In the genomic region with DNA sequence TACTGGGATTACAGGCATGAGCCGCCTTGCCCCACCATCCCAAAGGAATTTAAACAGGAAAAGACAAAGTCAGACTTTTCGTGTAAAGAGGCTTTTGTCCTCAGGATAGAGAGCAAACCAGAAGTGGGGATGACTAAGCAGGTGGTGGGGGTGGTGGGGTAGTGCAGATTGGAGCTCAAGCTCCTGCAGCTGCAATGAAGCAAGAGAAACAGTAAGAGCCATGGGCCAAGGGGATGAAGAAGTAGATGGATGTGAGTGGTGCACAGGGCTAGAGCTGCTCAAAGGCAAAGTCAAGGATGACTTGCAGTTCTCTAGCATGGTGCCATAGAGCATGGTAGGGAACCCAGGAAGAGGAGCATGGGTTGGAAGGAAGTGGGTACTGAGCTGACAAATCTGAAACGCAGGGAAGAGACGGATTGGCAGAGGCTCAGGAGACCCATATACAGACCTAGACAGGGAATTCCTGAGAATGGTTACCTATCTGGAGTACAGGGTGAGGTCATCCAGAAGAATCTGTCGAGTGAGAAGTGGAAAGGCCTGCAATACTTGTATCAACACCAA, we compare ENCODE assay signal across 1 cellular context.
A peak's percentile ranks its signal among the peaks of the same experiment; 100 is the strongest.
TF ChIP-seq lines count a peak whose summit lies in the region.

No MANE protein-coding gene starts in this region.

TF ChIP-seq in HepG2, 621 proteins besides CTCF, POLR2A, EP300 and RAD21:
- TF ChIP-seq, protein P1, sequence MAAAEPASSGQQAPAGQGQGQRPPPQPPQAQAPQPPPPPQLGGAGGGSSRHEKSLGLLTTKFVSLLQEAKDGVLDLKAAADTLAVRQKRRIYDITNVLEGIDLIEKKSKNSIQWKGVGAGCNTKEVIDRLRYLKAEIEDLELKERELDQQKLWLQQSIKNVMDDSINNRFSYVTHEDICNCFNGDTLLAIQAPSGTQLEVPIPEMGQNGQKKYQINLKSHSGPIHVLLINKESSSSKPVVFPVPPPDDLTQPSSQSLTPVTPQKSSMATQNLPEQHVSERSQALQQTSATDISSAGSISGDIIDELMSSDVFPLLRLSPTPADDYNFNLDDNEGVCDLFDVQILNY (CRISPR knock-in tag; conservative IDR thresholded peaks at IDR 0.05), result no peak
- TF ChIP-seq FOSL2 (CRISPR knock-in tag; IDR thresholded peaks at IDR 0.05) (peak; percentile 56; the same call in 1 of the 2 replicates), CEBPG (CRISPR knock-in tag; IDR thresholded peaks at IDR 0.05) (no peak), SAP130 (CRISPR knock-in tag; IDR thresholded peaks at IDR 0.05; ENCODE audit: low read depth) (peak; percentile 34; the same call in 1 of the 2 replicates), NFE2L2 (IDR thresholded peaks at IDR 0.05; ENCODE audit: low read length) (peak; percentile 67)
